20 cellular contexts compared by ENCODE assay signal in genomic region chr13:53255795-53256194, GRCh38.
"Had no signal": no experiment of that assay in that cellular context is flagged by ENCODE, and none has a peak within 500 bp of the region (broad histone marks: within the 10 kb centered on the region; RNA-seq: fewer than 3 reads in every experiment).

No MANE protein-coding gene starts in this region.

- DNase-seq: colonic mucosa; cortex of kidney; dermis blood vessel endothelial cell; dorsolateral prefrontal cortex; effector CD4-positive, alpha-beta T cell; effector CD8-positive, alpha-beta T cell; effector memory CD4-positive, alpha-beta T cell; effector memory CD8-positive, alpha-beta T cell; endodermal cell; erythroblast; esophagus squamous epithelium; foreskin fibroblast; foreskin keratinocyte; foreskin melanocyte; gastrocnemius medialis; glutamatergic neuron; heart left ventricle; heart right ventricle had no signal

- ATAC-seq: effector memory CD8-positive, alpha-beta T cell; esophagus mucosa; foreskin keratinocyte; gastrocnemius medialis; gastroesophageal sphincter; heart left ventricle; heart right ventricle had no signal
